In genomic region chr4:52947691-52948397, GRCh38 we compare ENCODE assay signal across 21 cellular contexts.
"Had no signal": no experiment of that assay in that cellular context is flagged by ENCODE, and none has a peak within 500 bp of the region (broad histone marks: within the 10 kb centered on the region; RNA-seq: fewer than 3 reads in every experiment).

No MANE protein-coding gene starts in this region.

- H3K4me3 ChIP-seq: coronary artery, left lung, mucosa of descending colon, ovary, tibial nerve had no signal

- H3K9me3 Mint-ChIP-seq: activated B cell treated with CpG ODN at 0.5 μM for 24 hours; activated CD4-positive, alpha-beta memory T cell treated with anti-CD3 and anti-CD28 coated beads, Interleukin-2, amount 10 ng/mL, durations not matched to agents 7 days and 5 days; activated naive CD8-positive, alpha-beta T cell treated with anti-CD3 and anti-CD28 coated beads, Interleukin-2, amount 10 ng/mL, durations not matched to agents 7 days and 5 days; memory B cell; naive B cell; T-helper 2 cell treated with Interferon-gamma antibody and Interleukin-4, amounts not matched to agents 5 μg/mL and 100 μg/mL, for 36 hours had no signal

- H3K36me3 ChIP-seq: brain microvascular endothelial cell, left lung, ovary had no signal

- H3K27me3 ChIP-seq: brain microvascular endothelial cell, foreskin keratinocyte, left lung, ovary, tibial nerve had no signal

- H3K4me1 ChIP-seq: foreskin keratinocyte, left lung, tibial nerve had no signal

- FAIRE-seq: kidney, urothelium cell line had no signal

- H3K27ac Mint-ChIP-seq: activated B cell treated with CpG ODN at 0.5 μM for 24 hours; activated CD4-positive, alpha-beta memory T cell treated with anti-CD3 and anti-CD28 coated beads, Interleukin-2, amount 10 ng/mL, durations not matched to agents 7 days and 5 days; activated CD8-positive, alpha-beta memory T cell treated with anti-CD3 and anti-CD28 coated beads, Interleukin-2, amount 10 ng/mL, durations not matched to agents 7 days and 5 days; activated naive CD8-positive, alpha-beta T cell treated with anti-CD3 and anti-CD28 coated beads, Interleukin-2, amount 10 ng/mL, durations not matched to agents 7 days and 5 days; memory B cell; naive B cell; T-helper 2 cell treated with Interferon-gamma antibody and Interleukin-4, amounts not matched to agents 5 μg/mL and 100 μg/mL, for 36 hours had no signal

- DNase-seq: activated B cell treated with CpG ODN at 0.5 μM for 24 hours; activated CD4-positive, alpha-beta memory T cell treated with anti-CD3 and anti-CD28 coated beads, Interleukin-2, amount 10 ng/mL, durations not matched to agents 7 days and 5 days; activated CD4-positive, alpha-beta T cell treated with anti-CD3 and anti-CD28 coated beads for 4 hours; activated CD8-positive, alpha-beta memory T cell treated with anti-CD3 and anti-CD28 coated beads, Interleukin-2, amount 10 ng/mL, durations not matched to agents 7 days and 5 days; activated naive CD4-positive, alpha-beta T cell; activated naive CD8-positive, alpha-beta T cell treated with anti-CD3 and anti-CD28 coated beads, Interleukin-2, amount 10 ng/mL, durations not matched to agents 7 days and 5 days; brain microvascular endothelial cell; foreskin keratinocyte; kidney; left lung; mucosa of descending colon; naive B cell; ovary; stimulated activated CD4-positive, alpha-beta T cell treated with anti-CD3 and anti-CD28 coated beads, Interleukin-2, amount 100 ng/mL, for 24 hours; stimulated activated naive CD8-positive, alpha-beta T cell treated with anti-CD3 and anti-CD28 coated beads, Interleukin-15, Interleukin-2, amounts not matched to agents 100 U/mL and 50 U/mL, for 24 hours; substantia nigra had no signal

- H3K4me3 Mint-ChIP-seq: activated B cell treated with CpG ODN at 0.5 μM for 24 hours; activated CD4-positive, alpha-beta memory T cell treated with anti-CD3 and anti-CD28 coated beads, Interleukin-2, amount 10 ng/mL, durations not matched to agents 7 days and 5 days; activated CD8-positive, alpha-beta memory T cell treated with anti-CD3 and anti-CD28 coated beads, Interleukin-2, amount 10 ng/mL, durations not matched to agents 7 days and 5 days; activated naive CD8-positive, alpha-beta T cell treated with anti-CD3 and anti-CD28 coated beads, Interleukin-2, amount 10 ng/mL, durations not matched to agents 7 days and 5 days; memory B cell; naive B cell; T-helper 2 cell treated with Interferon-gamma antibody and Interleukin-4, amounts not matched to agents 5 μg/mL and 100 μg/mL, for 36 hours had no signal

- H3K36me3 Mint-ChIP-seq: activated CD8-positive, alpha-beta memory T cell treated with anti-CD3 and anti-CD28 coated beads, Interleukin-2, amount 10 ng/mL, durations not matched to agents 7 days and 5 days had no signal

- H3K9me3 ChIP-seq: left lung, mucosa of descending colon, ovary, tibial nerve had no signal

- H3K27ac ChIP-seq: brain microvascular endothelial cell, coronary artery, foreskin keratinocyte, left lung, tibial nerve had no signal

- H3K4me1 Mint-ChIP-seq: activated B cell treated with CpG ODN at 0.5 μM for 24 hours; activated CD4-positive, alpha-beta memory T cell treated with anti-CD3 and anti-CD28 coated beads, Interleukin-2, amount 10 ng/mL, durations not matched to agents 7 days and 5 days; activated CD8-positive, alpha-beta memory T cell treated with anti-CD3 and anti-CD28 coated beads, Interleukin-2, amount 10 ng/mL, durations not matched to agents 7 days and 5 days; activated naive CD8-positive, alpha-beta T cell treated with anti-CD3 and anti-CD28 coated beads, Interleukin-2, amount 10 ng/mL, durations not matched to agents 7 days and 5 days; memory B cell had no signal

- H3K27me3 Mint-ChIP-seq: activated B cell treated with CpG ODN at 0.5 μM for 24 hours; activated CD4-positive, alpha-beta memory T cell treated with anti-CD3 and anti-CD28 coated beads, Interleukin-2, amount 10 ng/mL, durations not matched to agents 7 days and 5 days; activated CD8-positive, alpha-beta memory T cell treated with anti-CD3 and anti-CD28 coated beads, Interleukin-2, amount 10 ng/mL, durations not matched to agents 7 days and 5 days; activated naive CD8-positive, alpha-beta T cell treated with anti-CD3 and anti-CD28 coated beads, Interleukin-2, amount 10 ng/mL, durations not matched to agents 7 days and 5 days; memory B cell; naive B cell had no signal
